Comparison of ENCODE assay signal across 24 cellular contexts in genomic region chr13:102344410-102344809, GRCh38. TPM values are rescaled to one million over a fixed set of nuclear protein-coding genes. Genes with fewer than 3 reads are reported as not detected.
"Had no signal": no experiment of that assay in that cellular context is flagged by ENCODE, and none has a peak within 500 bp of the region (broad histone marks: within the 10 kb centered on the region; RNA-seq: fewer than 3 reads in every experiment).

No MANE protein-coding gene starts in this region.

- H3K27me3 ChIP-seq: colonic mucosa, dorsolateral prefrontal cortex, esophagus muscularis mucosa, esophagus squamous epithelium, gastrocnemius medialis, gastroesophageal sphincter, heart left ventricle, heart right ventricle had no signal

- H3K4me3 ChIP-seq: colonic mucosa, coronary artery, dorsolateral prefrontal cortex, esophagus muscularis mucosa, esophagus squamous epithelium, gastrocnemius medialis, gastroesophageal sphincter, heart left ventricle, heart right ventricle had no signal

- H3K9me3 ChIP-seq: colonic mucosa, esophagus muscularis mucosa, esophagus squamous epithelium, gastrocnemius medialis, gastroesophageal sphincter, heart left ventricle, heart right ventricle had no signal

- H3K36me3 ChIP-seq: colonic mucosa, esophagus muscularis mucosa, esophagus squamous epithelium, gastrocnemius medialis, gastroesophageal sphincter, heart left ventricle, heart right ventricle had no signal

- DNase-seq: colonic mucosa; cortex of kidney; dermis blood vessel endothelial cell; dorsolateral prefrontal cortex; effector CD4-positive, alpha-beta T cell; effector CD8-positive, alpha-beta T cell; effector memory CD4-positive, alpha-beta T cell; effector memory CD8-positive, alpha-beta T cell; endodermal cell; erythroblast; esophagus squamous epithelium; foreskin fibroblast; foreskin keratinocyte; foreskin melanocyte; gastrocnemius medialis; glutamatergic neuron; head of caudate nucleus; heart left ventricle; heart right ventricle had no signal

- H3K27ac ChIP-seq: colonic mucosa, coronary artery, epithelial cell of prostate, esophagus muscularis mucosa, esophagus squamous epithelium, foreskin keratinocyte, gastrocnemius medialis, gastroesophageal sphincter, heart left ventricle, heart right ventricle had no signal

RNA-seq across cellular contexts. Expression of gene FGF14, which starts 57.4 kb away (rescaled TPM):
- polyA plus RNA-seq: endothelial cell of umbilical vein, foreskin keratinocyte had no signal
